In genomic region chr10:124530816-124531215, GRCh38 we compare ENCODE assay signal across 1 cellular context.
TF ChIP-seq lines count a peak whose summit lies in the region.

No MANE protein-coding gene starts in this region.

TF ChIP-seq in IMR-90, 13 proteins besides CTCF, POLR2A, EP300 and RAD21:
- no peak for TF ChIP-seq FOS (IDR thresholded peaks at IDR 0.05; ENCODE audit: low read depth, low read length)
- no peak for TF ChIP-seq MAFK (IDR thresholded peaks at IDR 0.05; ENCODE audit: low read depth, low read length)
- no peak for TF ChIP-seq MAZ (IDR thresholded peaks at IDR 0.05; ENCODE audit: borderline replicate concordance, low read depth, low read length)
- no peak for TF ChIP-seq CHD1 (IDR thresholded peaks at IDR 0.05; ENCODE audit: low read depth, low read length)
- TF ChIP-seq NFE2L2 (IDR thresholded peaks at IDR 0.05; ENCODE audit: low read depth, low read length): no peak
- TF ChIP-seq RCOR1 (IDR thresholded peaks at IDR 0.05; ENCODE audit: insufficient replicate concordance, low read length): no peak
- TF ChIP-seq RFX5 (IDR thresholded peaks at IDR 0.05; ENCODE audit: low read depth, low read length): no peak
- no peak for TF ChIP-seq BHLHE40 (IDR thresholded peaks at IDR 0.05; ENCODE audit: low read depth, low read length)
- TF ChIP-seq, protein P1, sequence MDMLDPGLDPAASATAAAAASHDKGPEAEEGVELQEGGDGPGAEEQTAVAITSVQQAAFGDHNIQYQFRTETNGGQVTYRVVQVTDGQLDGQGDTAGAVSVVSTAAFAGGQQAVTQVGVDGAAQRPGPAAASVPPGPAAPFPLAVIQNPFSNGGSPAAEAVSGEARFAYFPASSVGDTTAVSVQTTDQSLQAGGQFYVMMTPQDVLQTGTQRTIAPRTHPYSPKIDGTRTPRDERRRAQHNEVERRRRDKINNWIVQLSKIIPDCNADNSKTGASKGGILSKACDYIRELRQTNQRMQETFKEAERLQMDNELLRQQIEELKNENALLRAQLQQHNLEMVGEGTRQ (IDR thresholded peaks at IDR 0.05; ENCODE audit: low read depth, low read length): no peak
